ENCODE assay signal across 1 cellular context in the genomic region with DNA sequence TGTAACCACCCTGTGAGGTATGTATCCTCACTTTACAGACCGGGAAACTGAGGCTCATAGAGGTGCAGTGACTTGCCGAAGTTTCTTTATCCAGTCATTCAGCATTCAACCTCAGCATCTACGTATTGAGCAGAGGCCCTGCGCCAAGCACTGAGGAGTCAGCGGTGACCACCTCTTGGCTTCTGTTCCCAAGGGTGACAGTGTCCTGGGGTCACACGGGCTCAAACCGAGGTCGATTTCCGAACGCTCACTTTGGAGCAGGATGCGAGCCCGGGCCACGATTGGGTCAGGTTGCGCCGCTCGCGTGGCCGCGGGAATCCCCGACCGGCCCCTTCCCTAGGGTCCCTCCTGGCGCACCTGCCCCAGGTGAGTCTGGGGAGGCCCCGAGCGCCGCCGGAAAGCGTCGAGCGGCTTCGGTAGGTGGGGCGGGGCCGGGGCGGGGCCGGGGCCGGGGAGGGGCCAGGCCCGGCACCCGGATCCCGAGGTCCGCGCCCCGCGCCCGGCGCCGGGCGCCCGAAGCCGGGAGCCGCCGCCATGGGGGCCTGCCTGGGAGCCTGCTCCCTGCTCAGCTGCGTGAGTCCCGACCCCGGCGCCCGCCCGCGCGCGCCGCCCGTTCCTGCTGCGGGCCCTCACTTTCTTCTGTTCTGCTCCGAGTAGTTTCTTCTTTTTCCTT.
A peak's percentile ranks its signal among the peaks of the same experiment; 100 is the strongest.
TF ChIP-seq lines count a peak whose summit lies in the region.

A gene (plus strand): TSS at position 482 of the 673 bp plus-strand sequence. CDS start 53 bp downstream, at position 535.

TF ChIP-seq in K562, 482 proteins besides CTCF, POLR2A, EP300 and RAD21 (continued from another document and continues in another):
- no peak for TF ChIP-seq RBBP5 (IDR thresholded peaks at IDR 0.05; ENCODE audit: borderline replicate concordance, insufficient read depth, low read length, poor library complexity, severe bottlenecking)
- TF ChIP-seq PTRF (tag; IDR thresholded peaks at IDR 0.05): no peak
- peak; percentile 68 for TF ChIP-seq POLR2G (IDR thresholded peaks at IDR 0.05; ENCODE audit: low read depth, low read length)
- no peak for TF ChIP-seq SRSF1 (IDR thresholded peaks at IDR 0.05; ENCODE audit: low read depth, low read length)
- TF ChIP-seq SUPT5H (IDR thresholded peaks at IDR 0.05): no peak
- TF ChIP-seq KDM1A (IDR thresholded peaks at IDR 0.05): no peak
- TF ChIP-seq, protein P1, sequence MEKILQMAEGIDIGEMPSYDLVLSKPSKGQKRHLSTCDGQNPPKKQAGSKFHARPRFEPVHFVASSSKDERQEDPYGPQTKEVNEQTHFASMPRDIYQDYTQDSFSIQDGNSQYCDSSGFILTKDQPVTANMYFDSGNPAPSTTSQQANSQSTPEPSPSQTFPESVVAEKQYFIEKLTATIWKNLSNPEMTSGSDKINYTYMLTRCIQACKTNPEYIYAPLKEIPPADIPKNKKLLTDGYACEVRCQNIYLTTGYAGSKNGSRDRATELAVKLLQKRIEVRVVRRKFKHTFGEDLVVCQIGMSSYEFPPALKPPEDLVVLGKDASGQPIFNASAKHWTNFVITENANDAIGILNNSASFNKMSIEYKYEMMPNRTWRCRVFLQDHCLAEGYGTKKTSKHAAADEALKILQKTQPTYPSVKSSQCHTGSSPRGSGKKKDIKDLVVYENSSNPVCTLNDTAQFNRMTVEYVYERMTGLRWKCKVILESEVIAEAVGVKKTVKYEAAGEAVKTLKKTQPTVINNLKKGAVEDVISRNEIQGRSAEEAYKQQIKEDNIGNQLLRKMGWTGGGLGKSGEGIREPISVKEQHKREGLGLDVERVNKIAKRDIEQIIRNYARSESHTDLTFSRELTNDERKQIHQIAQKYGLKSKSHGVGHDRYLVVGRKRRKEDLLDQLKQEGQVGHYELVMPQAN (IDR thresholded peaks at IDR 0.05; ENCODE audit: borderline replicate concordance): no peak
- TF ChIP-seq, protein P2, sequence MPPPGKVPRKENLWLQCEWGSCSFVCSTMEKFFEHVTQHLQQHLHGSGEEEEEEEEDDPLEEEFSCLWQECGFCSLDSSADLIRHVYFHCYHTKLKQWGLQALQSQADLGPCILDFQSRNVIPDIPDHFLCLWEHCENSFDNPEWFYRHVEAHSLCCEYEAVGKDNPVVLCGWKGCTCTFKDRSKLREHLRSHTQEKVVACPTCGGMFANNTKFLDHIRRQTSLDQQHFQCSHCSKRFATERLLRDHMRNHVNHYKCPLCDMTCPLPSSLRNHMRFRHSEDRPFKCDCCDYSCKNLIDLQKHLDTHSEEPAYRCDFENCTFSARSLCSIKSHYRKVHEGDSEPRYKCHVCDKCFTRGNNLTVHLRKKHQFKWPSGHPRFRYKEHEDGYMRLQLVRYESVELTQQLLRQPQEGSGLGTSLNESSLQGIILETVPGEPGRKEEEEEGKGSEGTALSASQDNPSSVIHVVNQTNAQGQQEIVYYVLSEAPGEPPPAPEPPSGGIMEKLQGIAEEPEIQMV (tag; conservative IDR thresholded peaks at IDR 0.05; ENCODE audit: low read depth): no peak
- TF ChIP-seq, protein P3, sequence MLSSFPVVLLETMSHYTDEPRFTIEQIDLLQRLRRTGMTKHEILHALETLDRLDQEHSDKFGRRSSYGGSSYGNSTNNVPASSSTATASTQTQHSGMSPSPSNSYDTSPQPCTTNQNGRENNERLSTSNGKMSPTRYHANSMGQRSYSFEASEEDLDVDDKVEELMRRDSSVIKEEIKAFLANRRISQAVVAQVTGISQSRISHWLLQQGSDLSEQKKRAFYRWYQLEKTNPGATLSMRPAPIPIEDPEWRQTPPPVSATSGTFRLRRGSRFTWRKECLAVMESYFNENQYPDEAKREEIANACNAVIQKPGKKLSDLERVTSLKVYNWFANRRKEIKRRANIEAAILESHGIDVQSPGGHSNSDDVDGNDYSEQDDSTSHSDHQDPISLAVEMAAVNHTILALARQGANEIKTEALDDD (IDR thresholded peaks at IDR 0.05): no peak
- no peak for TF ChIP-seq NELFE (IDR thresholded peaks at IDR 0.05; ENCODE audit: insufficient read depth, insufficient read length)
- no peak for TF ChIP-seq ZBED1 (IDR thresholded peaks at IDR 0.05)
- TF ChIP-seq ZNF143 (CRISPR knock-in tag; IDR thresholded peaks at IDR 0.05): no peak
- TF ChIP-seq GTF2F1 (IDR thresholded peaks at IDR 0.05; ENCODE audit: low read depth, low read length): no peak
- TF ChIP-seq NCOA4 (IDR thresholded peaks at IDR 0.05; ENCODE audit: partially characterized antibody): no peak
- TF ChIP-seq, protein P4, sequence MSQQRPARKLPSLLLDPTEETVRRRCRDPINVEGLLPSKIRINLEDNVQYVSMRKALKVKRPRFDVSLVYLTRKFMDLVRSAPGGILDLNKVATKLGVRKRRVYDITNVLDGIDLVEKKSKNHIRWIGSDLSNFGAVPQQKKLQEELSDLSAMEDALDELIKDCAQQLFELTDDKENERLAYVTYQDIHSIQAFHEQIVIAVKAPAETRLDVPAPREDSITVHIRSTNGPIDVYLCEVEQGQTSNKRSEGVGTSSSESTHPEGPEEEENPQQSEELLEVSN (IDR thresholded peaks at IDR 0.05; ENCODE audit: borderline replicate concordance in 1 of 2, extremely low read depth in 1 of 2, insufficient read depth in 1 of 2, insufficient read length in 1 of 2, low read depth in 1 of 2, low read length in 1 of 2, poor library complexity in 1 of 2, severe bottlenecking in 1 of 2): peak in 1 of 2 experiments; percentile 64
- TF ChIP-seq NR1H2 (CRISPR knock-in tag; IDR thresholded peaks at IDR 0.05): no peak
- TF ChIP-seq SIRT6 (IDR thresholded peaks at IDR 0.05; ENCODE audit: low read depth, low read length): no peak
- TF ChIP-seq BCL6 (CRISPR knock-in tag; IDR thresholded peaks at IDR 0.05): no peak
- no peak for TF ChIP-seq RHOXF2B (CRISPR knock-in tag; conservative IDR thresholded peaks at IDR 0.05)
- no peak for TF ChIP-seq SAFB (IDR thresholded peaks at IDR 0.05; ENCODE audit: borderline replicate concordance, low read depth, low read length)
- no peak for TF ChIP-seq CREM (IDR thresholded peaks at IDR 0.05; ENCODE audit: low read depth)
- TF ChIP-seq, protein P5, sequence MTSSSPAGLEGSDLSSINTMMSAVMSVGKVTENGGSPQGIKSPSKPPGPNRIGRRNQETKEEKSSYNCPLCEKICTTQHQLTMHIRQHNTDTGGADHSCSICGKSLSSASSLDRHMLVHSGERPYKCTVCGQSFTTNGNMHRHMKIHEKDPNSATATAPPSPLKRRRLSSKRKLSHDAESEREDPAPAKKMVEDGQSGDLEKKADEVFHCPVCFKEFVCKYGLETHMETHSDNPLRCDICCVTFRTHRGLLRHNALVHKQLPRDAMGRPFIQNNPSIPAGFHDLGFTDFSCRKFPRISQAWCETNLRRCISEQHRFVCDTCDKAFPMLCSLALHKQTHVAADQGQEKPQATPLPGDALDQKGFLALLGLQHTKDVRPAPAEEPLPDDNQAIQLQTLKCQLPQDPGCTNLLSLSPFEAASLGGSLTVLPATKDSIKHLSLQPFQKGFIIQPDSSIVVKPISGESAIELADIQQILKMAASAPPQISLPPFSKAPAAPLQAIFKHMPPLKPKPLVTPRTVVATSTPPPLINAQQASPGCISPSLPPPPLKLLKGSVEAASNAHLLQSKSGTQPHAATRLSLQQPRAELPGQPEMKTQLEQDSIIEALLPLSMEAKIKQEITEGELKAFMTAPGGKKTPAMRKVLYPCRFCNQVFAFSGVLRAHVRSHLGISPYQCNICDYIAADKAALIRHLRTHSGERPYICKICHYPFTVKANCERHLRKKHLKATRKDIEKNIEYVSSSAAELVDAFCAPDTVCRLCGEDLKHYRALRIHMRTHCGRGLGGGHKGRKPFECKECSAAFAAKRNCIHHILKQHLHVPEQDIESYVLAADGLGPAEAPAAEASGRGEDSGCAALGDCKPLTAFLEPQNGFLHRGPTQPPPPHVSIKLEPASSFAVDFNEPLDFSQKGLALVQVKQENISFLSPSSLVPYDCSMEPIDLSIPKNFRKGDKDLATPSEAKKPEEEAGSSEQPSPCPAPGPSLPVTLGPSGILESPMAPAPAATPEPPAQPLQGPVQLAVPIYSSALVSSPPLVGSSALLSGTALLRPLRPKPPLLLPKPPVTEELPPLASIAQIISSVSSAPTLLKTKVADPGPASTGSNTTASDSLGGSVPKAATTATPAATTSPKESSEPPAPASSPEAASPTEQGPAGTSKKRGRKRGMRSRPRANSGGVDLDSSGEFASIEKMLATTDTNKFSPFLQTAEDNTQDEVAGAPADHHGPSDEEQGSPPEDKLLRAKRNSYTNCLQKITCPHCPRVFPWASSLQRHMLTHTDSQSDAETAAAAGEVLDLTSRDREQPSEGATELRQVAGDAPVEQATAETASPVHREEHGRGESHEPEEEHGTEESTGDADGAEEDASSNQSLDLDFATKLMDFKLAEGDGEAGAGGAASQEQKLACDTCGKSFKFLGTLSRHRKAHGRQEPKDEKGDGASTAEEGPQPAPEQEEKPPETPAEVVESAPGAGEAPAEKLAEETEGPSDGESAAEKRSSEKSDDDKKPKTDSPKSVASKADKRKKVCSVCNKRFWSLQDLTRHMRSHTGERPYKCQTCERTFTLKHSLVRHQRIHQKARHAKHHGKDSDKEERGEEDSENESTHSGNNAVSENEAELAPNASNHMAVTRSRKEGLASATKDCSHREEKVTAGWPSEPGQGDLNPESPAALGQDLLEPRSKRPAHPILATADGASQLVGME (CRISPR knock-in tag; IDR thresholded peaks at IDR 0.05): no peak
- TF ChIP-seq KHSRP (IDR thresholded peaks at IDR 0.05): no peak
- TF ChIP-seq BRD4 (IDR thresholded peaks at IDR 0.05): no peak
- TF ChIP-seq FOXK1 (CRISPR knock-in tag; IDR thresholded peaks at IDR 0.05; ENCODE audit: borderline replicate concordance): no peak
- no peak for TF ChIP-seq CBX1 (IDR thresholded peaks at IDR 0.05; ENCODE audit: low read depth)
- TF ChIP-seq GTF2A2 (tag; IDR thresholded peaks at IDR 0.05): no peak
- TF ChIP-seq, protein P6, sequence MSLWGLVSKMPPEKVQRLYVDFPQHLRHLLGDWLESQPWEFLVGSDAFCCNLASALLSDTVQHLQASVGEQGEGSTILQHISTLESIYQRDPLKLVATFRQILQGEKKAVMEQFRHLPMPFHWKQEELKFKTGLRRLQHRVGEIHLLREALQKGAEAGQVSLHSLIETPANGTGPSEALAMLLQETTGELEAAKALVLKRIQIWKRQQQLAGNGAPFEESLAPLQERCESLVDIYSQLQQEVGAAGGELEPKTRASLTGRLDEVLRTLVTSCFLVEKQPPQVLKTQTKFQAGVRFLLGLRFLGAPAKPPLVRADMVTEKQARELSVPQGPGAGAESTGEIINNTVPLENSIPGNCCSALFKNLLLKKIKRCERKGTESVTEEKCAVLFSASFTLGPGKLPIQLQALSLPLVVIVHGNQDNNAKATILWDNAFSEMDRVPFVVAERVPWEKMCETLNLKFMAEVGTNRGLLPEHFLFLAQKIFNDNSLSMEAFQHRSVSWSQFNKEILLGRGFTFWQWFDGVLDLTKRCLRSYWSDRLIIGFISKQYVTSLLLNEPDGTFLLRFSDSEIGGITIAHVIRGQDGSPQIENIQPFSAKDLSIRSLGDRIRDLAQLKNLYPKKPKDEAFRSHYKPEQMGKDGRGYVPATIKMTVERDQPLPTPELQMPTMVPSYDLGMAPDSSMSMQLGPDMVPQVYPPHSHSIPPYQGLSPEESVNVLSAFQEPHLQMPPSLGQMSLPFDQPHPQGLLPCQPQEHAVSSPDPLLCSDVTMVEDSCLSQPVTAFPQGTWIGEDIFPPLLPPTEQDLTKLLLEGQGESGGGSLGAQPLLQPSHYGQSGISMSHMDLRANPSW (CRISPR knock-in tag; IDR thresholded peaks at IDR 0.05): no peak
- no peak for TF ChIP-seq HDAC8 (tag; IDR thresholded peaks at IDR 0.05)
- TF ChIP-seq NUFIP1 (IDR thresholded peaks at IDR 0.05; ENCODE audit: partially characterized antibody): no peak
- TF ChIP-seq PHB2 (IDR thresholded peaks at IDR 0.05; ENCODE audit: low read depth): no peak
- TF ChIP-seq, protein P7, sequence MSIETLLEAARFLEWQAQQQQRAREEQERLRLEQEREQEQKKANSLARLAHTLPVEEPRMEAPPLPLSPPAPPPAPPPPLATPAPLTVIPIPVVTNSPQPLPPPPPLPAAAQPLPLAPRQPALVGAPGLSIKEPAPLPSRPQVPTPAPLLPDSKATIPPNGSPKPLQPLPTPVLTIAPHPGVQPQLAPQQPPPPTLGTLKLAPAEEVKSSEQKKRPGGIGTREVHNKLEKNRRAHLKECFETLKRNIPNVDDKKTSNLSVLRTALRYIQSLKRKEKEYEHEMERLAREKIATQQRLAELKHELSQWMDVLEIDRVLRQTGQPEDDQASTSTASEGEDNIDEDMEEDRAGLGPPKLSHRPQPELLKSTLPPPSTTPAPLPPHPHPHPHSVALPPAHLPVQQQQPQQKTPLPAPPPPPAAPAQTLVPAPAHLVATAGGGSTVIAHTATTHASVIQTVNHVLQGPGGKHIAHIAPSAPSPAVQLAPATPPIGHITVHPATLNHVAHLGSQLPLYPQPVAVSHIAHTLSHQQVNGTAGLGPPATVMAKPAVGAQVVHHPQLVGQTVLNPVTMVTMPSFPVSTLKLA (conservative IDR thresholded peaks at IDR 0.05): no peak
- no peak for TF ChIP-seq ZFP36 (IDR thresholded peaks at IDR 0.05; ENCODE audit: low read depth, low read length, partially characterized antibody)
- TF ChIP-seq, protein P8, sequence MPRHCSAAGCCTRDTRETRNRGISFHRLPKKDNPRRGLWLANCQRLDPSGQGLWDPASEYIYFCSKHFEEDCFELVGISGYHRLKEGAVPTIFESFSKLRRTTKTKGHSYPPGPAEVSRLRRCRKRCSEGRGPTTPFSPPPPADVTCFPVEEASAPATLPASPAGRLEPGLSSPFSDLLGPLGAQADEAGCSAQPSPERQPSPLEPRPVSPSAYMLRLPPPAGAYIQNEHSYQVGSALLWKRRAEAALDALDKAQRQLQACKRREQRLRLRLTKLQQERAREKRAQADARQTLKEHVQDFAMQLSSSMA (CRISPR knock-in tag; IDR thresholded peaks at IDR 0.05): no peak
- peak; percentile 14; the same call in 1 of the 2 replicates for TF ChIP-seq ZBTB7A (IDR thresholded peaks at IDR 0.05; ENCODE audit: borderline replicate concordance, control insufficient read depth, low read depth, low read length)
- TF ChIP-seq, protein P9, sequence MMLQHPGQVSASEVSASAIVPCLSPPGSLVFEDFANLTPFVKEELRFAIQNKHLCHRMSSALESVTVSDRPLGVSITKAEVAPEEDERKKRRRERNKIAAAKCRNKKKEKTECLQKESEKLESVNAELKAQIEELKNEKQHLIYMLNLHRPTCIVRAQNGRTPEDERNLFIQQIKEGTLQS (IDR thresholded peaks at IDR 0.05): no peak
- TF ChIP-seq, protein P9 (CRISPR knock-in tag; conservative IDR thresholded peaks at IDR 0.05): no peak
- no peak for TF ChIP-seq SAP30 (IDR thresholded peaks at IDR 0.05; ENCODE audit: borderline replicate concordance, insufficient read depth, low read depth, low read length, poor library complexity, severe bottlenecking)
- TF ChIP-seq ZNF184 (CRISPR knock-in tag; IDR thresholded peaks at IDR 0.05): no peak
- TF ChIP-seq XRCC5 (IDR thresholded peaks at IDR 0.05; ENCODE audit: low read depth, low read length): no peak
- no peak for TF ChIP-seq SRSF9 (IDR thresholded peaks at IDR 0.05; ENCODE audit: borderline replicate concordance, low read depth, low read length)
- TF ChIP-seq ZNF780A (CRISPR knock-in tag; IDR thresholded peaks at IDR 0.05): no peak
- TF ChIP-seq ZNF165 (CRISPR knock-in tag; IDR thresholded peaks at IDR 0.05; ENCODE audit: borderline replicate concordance): no peak
